9 cellular contexts compared by ENCODE assay signal in genomic region chr11:35163209-35163608, GRCh38. TPM values are rescaled to one million over a fixed set of nuclear protein-coding genes. Genes with fewer than 3 reads are reported as not detected.
A peak's percentile ranks its signal among the peaks of the same experiment; 100 is the strongest.
DNase-seq lines count a peak whose midpoint lies in the region; ATAC-seq, FAIRE-seq and TF ChIP-seq lines count a peak whose summit lies in the region.
"Had no signal": no experiment of that assay in that cellular context is flagged by ENCODE, and none has a peak within 500 bp of the region (broad histone marks: within the 10 kb centered on the region; RNA-seq: fewer than 3 reads in every experiment).

No MANE protein-coding gene starts in this region.

- no TSS peak for BruUV-seq in Calu3 (replicated peaks; lab: Mats Ljungman, UMichigan)

- TF ChIP-seq POLR2A in sigmoid colon (IDR thresholded peaks at IDR 0.05), result no peak

- H3K27me3 Mint-ChIP-seq in Calu3 (ENCODE audit: unreplicated experiment), result no peaks in the 10 kb centered on the region

- peaks cover 2% of the 10 kb centered on the region for H3K36me3 ChIP-seq in bronchial epithelial cell (ENCODE audit: control insufficient read depth, insufficient read depth, low read length)
- H3K36me3 ChIP-seq in sigmoid colon, result no peaks in the 10 kb centered on the region

- peaks cover 0 to 97% (median 87%) of the 10 kb centered on the region in 4 donors for H3K4me1 ChIP-seq in sigmoid colon

- TF ChIP-seq EP300 in sigmoid colon (IDR thresholded peaks at IDR 0.05), result no peak

- no peaks in the 10 kb centered on the region for H3K27me3 ChIP-seq in bronchial epithelial cell (ENCODE audit: control insufficient read depth, insufficient read depth, low read length)
- H3K27me3 ChIP-seq in sigmoid colon, result no peaks in the 10 kb centered on the region

- peak overlapping the region; percentile 46 for H3K4me3 Mint-ChIP-seq in Calu3 (ENCODE audit: low read depth, unreplicated experiment)

- FAIRE-seq in bronchial epithelial cell (lab: Jason Lieb, UNC), result no peak

- CTCF ChIA-PET in Calu3 (lab: Charles Lee), result interaction anchor here (0.9 to 1.5 kb wide), 6 partner anchors 10 to 158 kb away, joined by 3 to 15 read pairs (median 5); no protein-coding TSS in a partner anchor

- TF ChIP-seq CTCF in Calu3 (IDR thresholded peaks at IDR 0.05; ENCODE audit: unreplicated experiment) (no peak), bronchial epithelial cell (IDR thresholded peaks at IDR 0.05; ENCODE audit: insufficient read depth, low read length, severe bottlenecking) (no peak), sigmoid colon (IDR thresholded peaks at IDR 0.05) (no peak)

- H3K9me3 Mint-ChIP-seq in Calu3 (ENCODE audit: low read depth, unreplicated experiment), result no peaks in the 10 kb centered on the region

- no peaks in the 10 kb centered on the region for H3K9me3 ChIP-seq in sigmoid colon

- H3K4me1 Mint-ChIP-seq in Calu3 (ENCODE audit: low read depth, unreplicated experiment), result peaks cover 98% of the 10 kb centered on the region

- peak overlapping the region; percentile 85 for H3K27ac Mint-ChIP-seq in Calu3 (ENCODE audit: unreplicated experiment)

- 78 to 90% methylated on average over 2 of the region's 2 CpGs for WGBS in sigmoid colon, 2 donors

- intact Hi-C loops in Calu3 (cut with micrococcal nuclease; ENCODE audit: unreplicated experiment) (no loop called here), sigmoid colon (cut with DNase I) (no loop called here)

- H3K4me3 ChIP-seq in bronchial epithelial cell (ENCODE audit: low read depth, low read length) (no peak overlapping the region), sigmoid colon (no peak overlapping the region)

- H3K36me3 Mint-ChIP-seq in Calu3 (ENCODE audit: insufficient read depth, unreplicated experiment), result peaks cover 80% of the 10 kb centered on the region

- ATAC-seq in GM18519 (IDR thresholded peaks at IDR 0.05; ENCODE audit: low FRiP score, unreplicated experiment), result no peak
- ATAC-seq in HG02588 (IDR thresholded peaks at IDR 0.05; ENCODE audit: unreplicated experiment), result no peak

- H3K27ac ChIP-seq in sigmoid colon, result peak overlapping the region in 3 of 4 donors; percentile 36 to 82 (median 73)

- peak; percentile 43 for DNase-seq in Calu3
- peak; percentile 41 for DNase-seq in NCI-H446 treated with DMSO at 0.1 percent for 48 hours (lab: John Stamatoyannopoulos, UW)
- peak; percentile 63 for DNase-seq in bronchial epithelial cell (ENCODE audit: low read depth)
- DNase-seq in sigmoid colon, result no peak
- DNase-seq in NCI-H128 (lab: John Stamatoyannopoulos, UW; ENCODE audit: unreplicated experiment), result no peak
- no peak for DNase-seq in activated T-cell treated with anti-CD3 and anti-CD28 coated beads, Interleukin-2, amount 50 U/mL, for 1 hour
- DNase-seq: NCI-H345 had no signal

RNA-seq across cellular contexts. Expression of gene CD44, which starts 24.2 kb away (rescaled TPM):
- 1,189 and 1,365 TPM in 2 replicates for total RNA-seq in Calu3 (2022)
- 254 and 319 TPM in 2 replicates for total RNA-seq in bronchial epithelial cell
- total RNA-seq in sigmoid colon, result 100 to 1,000 TPM in 2 of 4 donors, 10 to 100 TPM in 2; 74.2 to 228 (median 119) TPM
- polyA plus RNA-seq in sigmoid colon, result 100 to 1,000 TPM in 1 of 3 donors, 10 to 100 TPM in 2; 28.4 to 154 (median 37.8) TPM

Comparison
In these comparisons a context has a peak if more than half of its experiments do, and no peak if none do; other contexts are left out.
1. DNase-seq: peak in Calu3 (single experiment), NCI-H446 treated with DMSO at 0.1 percent for 48 hours (single experiment) and bronchial epithelial cell (single experiment); none in sigmoid colon (single experiment), NCI-H128 (single experiment) and activated T-cell treated with anti-CD3 and anti-CD28 coated beads, Interleukin-2, amount 50 U/mL, for 1 hour (single experiment).